ENCODE assay signal across 8 cellular contexts in genomic region chr17:42182927-42183734, GRCh38. TPM values are rescaled to one million over a fixed set of nuclear protein-coding genes. Genes with fewer than 3 reads are reported as not detected.
DNase-seq lines count a peak whose midpoint lies in the region; ATAC-seq, FAIRE-seq and TF ChIP-seq lines count a peak whose summit lies in the region.

No MANE protein-coding gene starts in this region.

- H3K27ac ChIP-seq in keratinocyte (ENCODE audit: control insufficient read depth, insufficient read depth, low read length) (no peak overlapping the region), temporal lobe (ENCODE audit: low read depth, low read length) (peak overlapping the region; percentile 69)

- no peak for ATAC-seq in activated CD8-positive, alpha-beta T cell treated with anti-CD3 and anti-CD28 coated beads, Interleukin-2, amount 10 ng/mL, durations not matched to agents 7 days and 5 days
- no peak for ATAC-seq in HG02840 (IDR thresholded peaks at IDR 0.05; ENCODE audit: low FRiP score, unreplicated experiment)

- H3K27me3 Mint-ChIP-seq in activated T-cell treated with anti-CD3 and anti-CD28 coated beads, Interleukin-2, amount 50 U/mL, for 24 hours = peaks cover 28% of the 10 kb centered on the region
- H3K27me3 Mint-ChIP-seq in activated CD8-positive, alpha-beta T cell treated with anti-CD3 and anti-CD28 coated beads, Interleukin-2, amount 10 ng/mL, durations not matched to agents 7 days and 5 days (ENCODE audit: low read depth) = peaks cover 27% of the 10 kb centered on the region

- no peaks in the 10 kb centered on the region for H3K9me1 ChIP-seq in keratinocyte (ENCODE audit: control insufficient read depth, extremely low read depth, insufficient read depth, low read length)

- CTCF ChIA-PET in activated CD8-positive, alpha-beta T cell treated with anti-CD3 and anti-CD28 coated beads, Interleukin-2, amount 10 ng/mL, durations not matched to agents 7 days and 5 days (lab: Charles Lee) = interaction anchor here (0.6 to 7.2 kb wide), 9 partner anchors 9 to 223 kb away, joined by 3 to 72 read pairs (median 4); partner anchors contain the start of genes GHDC and NKIRAS2

- no peaks in the 10 kb centered on the region for H3K79me2 ChIP-seq in keratinocyte (ENCODE audit: control insufficient read depth, insufficient read depth, low read length)

- no peak overlapping the region for H3K4me3 ChIP-seq in keratinocyte (ENCODE audit: control insufficient read depth in 2 of 3, extremely low read depth in 1 of 3, insufficient read depth in 2 of 3, low read depth in 1 of 3, low read length in 3 of 3)

- FAIRE-seq in keratinocyte (lab: Jason Lieb, UNC) = no peak

- no peaks in the 10 kb centered on the region for H3K9me3 Mint-ChIP-seq in activated T-cell treated with anti-CD3 and anti-CD28 coated beads, Interleukin-2, amount 50 U/mL, for 24 hours
- no peaks in the 10 kb centered on the region for H3K9me3 Mint-ChIP-seq in activated CD8-positive, alpha-beta T cell treated with anti-CD3 and anti-CD28 coated beads, Interleukin-2, amount 10 ng/mL, durations not matched to agents 7 days and 5 days (ENCODE audit: insufficient read depth)

- H3K4me1 Mint-ChIP-seq in activated T-cell treated with anti-CD3 and anti-CD28 coated beads, Interleukin-2, amount 50 U/mL, for 24 hours (ENCODE audit: low read depth) = peaks cover 54% of the 10 kb centered on the region
- peaks cover 55% of the 10 kb centered on the region for H3K4me1 Mint-ChIP-seq in activated CD8-positive, alpha-beta T cell treated with anti-CD3 and anti-CD28 coated beads, Interleukin-2, amount 10 ng/mL, durations not matched to agents 7 days and 5 days (ENCODE audit: low read depth)

- no peak for DNase-seq in activated T-cell treated with anti-CD3 and anti-CD28 coated beads, Interleukin-2, amount 50 U/mL, for 24 hours
- DNase-seq in activated T-cell treated with anti-CD3 and anti-CD28 coated beads for 4 hours (no peak), keratinocyte (ENCODE audit: low read depth, low spot score) (no peak), NCI-H1048 (lab: John Stamatoyannopoulos, UW) (no peak)
- no peak for DNase-seq in activated CD8-positive, alpha-beta T cell treated with anti-CD3 and anti-CD28 coated beads, Interleukin-2, amount 10 ng/mL, durations not matched to agents 7 days and 5 days
- DNase-seq in activated effector memory CD4-positive, alpha-beta T cell treated with anti-CD3 and anti-CD28 coated beads, Interleukin-2, amount 50 U/mL, for 16 hours = no peak

- TF ChIP-seq CTCF in keratinocyte (optimal IDR thresholded peaks at IDR 0.05 in 1 of 3, IDR thresholded peaks at IDR 0.05 in 1 of 3, conservative IDR thresholded peaks at IDR 0.05 in 1 of 3; ENCODE audit: extremely low read depth in 1 of 3, insufficient read depth in 2 of 3, low read length in 3 of 3) = no peak

- H3K9me3 ChIP-seq in keratinocyte (ENCODE audit: control insufficient read depth, low read depth, low read length) = no peaks in the 10 kb centered on the region

- no peaks in the 10 kb centered on the region for H4K20me1 ChIP-seq in keratinocyte (ENCODE audit: control insufficient read depth, extremely low read depth, insufficient read depth, low read length)

- peaks cover 60% of the 10 kb centered on the region for H3K27me3 ChIP-seq in keratinocyte (ENCODE audit: control insufficient read depth, extremely low read depth, insufficient read depth, low read length)

- H3K36me3 ChIP-seq in keratinocyte (ENCODE audit: control insufficient read depth in 2 of 2, extremely low read depth in 1 of 2, insufficient read depth in 2 of 2, low read length in 2 of 2) = no peaks in the 10 kb centered on the region

- no peak overlapping the region for H3K9ac ChIP-seq in keratinocyte (ENCODE audit: control insufficient read depth, extremely low read depth, insufficient read depth, low read length)

- peaks cover 8% of the 10 kb centered on the region for H3K4me1 ChIP-seq in keratinocyte (ENCODE audit: control insufficient read depth, extremely low read depth, insufficient read depth, low read length)

- H3K4me2 ChIP-seq in keratinocyte (ENCODE audit: control insufficient read depth, extremely low read depth, insufficient read depth, low read depth, low read length) = peak overlapping the region; percentile 76

- H3K36me3 Mint-ChIP-seq in activated T-cell treated with anti-CD3 and anti-CD28 coated beads, Interleukin-2, amount 50 U/mL, for 24 hours (ENCODE audit: low read depth) = no peaks in the 10 kb centered on the region
- no peaks in the 10 kb centered on the region for H3K36me3 Mint-ChIP-seq in activated CD8-positive, alpha-beta T cell treated with anti-CD3 and anti-CD28 coated beads, Interleukin-2, amount 10 ng/mL, durations not matched to agents 7 days and 5 days (ENCODE audit: low read depth)

- no peak overlapping the region for H2AFZ ChIP-seq in keratinocyte (ENCODE audit: control insufficient read depth, low read length)

- dilution Hi-C loops in keratinocyte (cut with MboI; ENCODE audit: extremely low pct_ligation_motif_present, low sequenced_read_pairs) = no loop called here

- H3K27ac Mint-ChIP-seq in activated T-cell treated with anti-CD3 and anti-CD28 coated beads, Interleukin-2, amount 50 U/mL, for 24 hours = peak overlapping the region; percentile 92
- peak overlapping the region; percentile 70 for H3K27ac Mint-ChIP-seq in activated CD8-positive, alpha-beta T cell treated with anti-CD3 and anti-CD28 coated beads, Interleukin-2, amount 10 ng/mL, durations not matched to agents 7 days and 5 days

- H3K4me3 Mint-ChIP-seq in activated T-cell treated with anti-CD3 and anti-CD28 coated beads, Interleukin-2, amount 50 U/mL, for 24 hours = peak overlapping the region; percentile 85
- peak overlapping the region; percentile 82 for H3K4me3 Mint-ChIP-seq in activated CD8-positive, alpha-beta T cell treated with anti-CD3 and anti-CD28 coated beads, Interleukin-2, amount 10 ng/mL, durations not matched to agents 7 days and 5 days

- POLR2A ChIA-PET in activated CD8-positive, alpha-beta T cell treated with anti-CD3 and anti-CD28 coated beads, Interleukin-2, amount 10 ng/mL, durations not matched to agents 7 days and 5 days (lab: Charles Lee) = interaction anchor here (0.8 to 1.4 kb wide), 3 partner anchors 10 to 217 kb away, joined by 3 to 4 read pairs (median 3); no protein-coding TSS in a partner anchor

RNA-seq across cellular contexts. Expression of gene HCRT, which starts 2.1 kb away (rescaled TPM):
- total RNA-seq in activated CD8-positive, alpha-beta T cell treated with anti-CD3 and anti-CD28 coated beads, Interleukin-2, amount 10 ng/mL, durations not matched to agents 7 days and 5 days = not detected
- polyA plus RNA-seq in keratinocyte = not detected in 3 replicates
- polyA plus RNA-seq in keratinocyte (2011; ENCODE audit: low read depth) = not detected
- polyA plus RNA-seq in keratinocyte (2011; cell fraction: cytosol; rRNA removed) = not detected in 2 replicates
- not detected in 2 replicates for polyA plus RNA-seq in keratinocyte (2011; cell fraction: nucleus; rRNA removed)
- not detected in 2 replicates for polyA plus RNA-seq in keratinocyte (2012; ENCODE audit: low replicate concordance)
- polyA minus RNA-seq in keratinocyte = not detected in 3 replicates
- not detected for polyA minus RNA-seq in keratinocyte (2011; cell fraction: cytosol; rRNA and poly(A)+ RNA removed)
- not detected in 2 replicates for polyA minus RNA-seq in keratinocyte (2011; cell fraction: nucleus; rRNA and poly(A)+ RNA removed)
- not detected for total RNA-seq in temporal lobe

RNA-seq across cellular contexts. Expression of gene KCNH4, which starts 2.2 kb away (rescaled TPM):
- under 1 TPM; 0.05 to 0.13 TPM for total RNA-seq in activated CD8-positive, alpha-beta T cell treated with anti-CD3 and anti-CD28 coated beads, Interleukin-2, amount 10 ng/mL, durations not matched to agents 7 days and 5 days
- polyA plus RNA-seq in keratinocyte = not detected in 3 replicates
- not detected for polyA plus RNA-seq in keratinocyte (2011; ENCODE audit: low read depth)
- 0.01 TPM in 1 of 2 replicates, not detected in the other for polyA plus RNA-seq in keratinocyte (2011; cell fraction: cytosol; rRNA removed)
- polyA plus RNA-seq in keratinocyte (2011; cell fraction: nucleus; rRNA removed) = not detected in 2 replicates
- not detected in 2 replicates for polyA plus RNA-seq in keratinocyte (2012; ENCODE audit: low replicate concordance)
- 0.06 TPM in 1 of 3 replicates, not detected in the others for polyA minus RNA-seq in keratinocyte
- polyA minus RNA-seq in keratinocyte (2011; cell fraction: cytosol; rRNA and poly(A)+ RNA removed) = not detected
- polyA minus RNA-seq in keratinocyte (2011; cell fraction: nucleus; rRNA and poly(A)+ RNA removed) = not detected in 2 replicates
- total RNA-seq in temporal lobe = 0.74 TPM

RNA-seq across cellular contexts. Expression of gene GHDC, which starts 11.2 kb away (rescaled TPM):
- 10 to 100 TPM; 16.6 to 17.2 TPM for total RNA-seq in activated CD8-positive, alpha-beta T cell treated with anti-CD3 and anti-CD28 coated beads, Interleukin-2, amount 10 ng/mL, durations not matched to agents 7 days and 5 days
- 2.7 to 4.7 TPM (median 4.4 TPM) in 3 replicates for polyA plus RNA-seq in keratinocyte
- polyA plus RNA-seq in keratinocyte (2011; ENCODE audit: low read depth) = 0.59 TPM
- 1.2 and 2.6 TPM in 2 replicates for polyA plus RNA-seq in keratinocyte (2011; cell fraction: cytosol; rRNA removed)
- 8.3 and 9.9 TPM in 2 replicates for polyA plus RNA-seq in keratinocyte (2011; cell fraction: nucleus; rRNA removed)
- 3.5 and 6.7 TPM in 2 replicates for polyA plus RNA-seq in keratinocyte (2012; ENCODE audit: low replicate concordance)
- 2.0 to 3.8 TPM (median 2.5 TPM) in 3 replicates for polyA minus RNA-seq in keratinocyte
- polyA minus RNA-seq in keratinocyte (2011; cell fraction: cytosol; rRNA and poly(A)+ RNA removed) = 5.4 TPM
- polyA minus RNA-seq in keratinocyte (2011; cell fraction: nucleus; rRNA and poly(A)+ RNA removed) = 7.2 and 7.9 TPM in 2 replicates
- total RNA-seq in temporal lobe = 4.4 TPM

RNA-seq across cellular contexts. Expression of gene RAB5C, which starts 28.3 kb away (rescaled TPM):
- total RNA-seq in activated CD8-positive, alpha-beta T cell treated with anti-CD3 and anti-CD28 coated beads, Interleukin-2, amount 10 ng/mL, durations not matched to agents 7 days and 5 days = 100 to 1,000 TPM; 102 to 107 TPM
- 162 to 205 TPM (median 190 TPM) in 3 replicates for polyA plus RNA-seq in keratinocyte
- polyA plus RNA-seq in keratinocyte (2011; ENCODE audit: low read depth) = 39.1 TPM
- 175 and 251 TPM in 2 replicates for polyA plus RNA-seq in keratinocyte (2011; cell fraction: cytosol; rRNA removed)
- polyA plus RNA-seq in keratinocyte (2011; cell fraction: nucleus; rRNA removed) = 119 and 154 TPM in 2 replicates
- polyA plus RNA-seq in keratinocyte (2012; ENCODE audit: low replicate concordance) = 93.5 and 168 TPM in 2 replicates
- 92.2 to 195 TPM (median 110 TPM) in 3 replicates for polyA minus RNA-seq in keratinocyte
- polyA minus RNA-seq in keratinocyte (2011; cell fraction: cytosol; rRNA and poly(A)+ RNA removed) = 108 TPM
- 31.3 and 35.6 TPM in 2 replicates for polyA minus RNA-seq in keratinocyte (2011; cell fraction: nucleus; rRNA and poly(A)+ RNA removed)
- 49.4 TPM for total RNA-seq in temporal lobe
